ENCODE assay signal across 27 cellular contexts in genomic region chr1:78958711-78959110, GRCh38. TPM values are rescaled to one million over a fixed set of nuclear protein-coding genes. Genes with fewer than 3 reads are reported as not detected.
"Had no signal": no experiment of that assay in that cellular context is flagged by ENCODE, and none has a peak within 500 bp of the region (broad histone marks: within the 10 kb centered on the region; RNA-seq: fewer than 3 reads in every experiment).

No MANE protein-coding gene starts in this region.

- ATAC-seq: left colon; left lung; lower lobe of right lung; natural killer cell; right cardiac atrium; sciatic nerve; stimulated activated naive B cell treated with anti-CD40 and anti-IgM and Interleukin-4, amounts not matched to agents 10 μg/mL and 1 μg/mL and 100 μg/mL, for 72 hours; stimulated activated naive CD8-positive, alpha-beta T cell treated with anti-CD3 and anti-CD28 coated beads, Interleukin-15, Interleukin-2, amounts not matched to agents 100 U/mL and 50 U/mL, for 24 hours had no signal

- DNase-seq: hypothalamus; immature natural killer cell; kidney; left colon; left lung; lower lobe of right lung; mammary epithelial cell; mesenchymal stem cell; natural killer cell; ovary; retina; right cardiac atrium; stimulated activated CD4-positive, alpha-beta T cell treated with anti-CD3 and anti-CD28 coated beads, Interleukin-12 subunit alpha, Interleukin-12 subunit beta, amount 100 ng/mL, for 4 hours; stimulated activated CD4-positive, alpha-beta T cell treated with anti-CD3 and anti-CD28 coated beads, Interleukin-15, amount 100 ng/mL, for 24 hours; stimulated activated CD4-positive, alpha-beta T cell treated with anti-CD3 and anti-CD28 coated beads, Interleukin-2, amount 100 ng/mL, for 24 hours; stimulated activated CD4-positive, alpha-beta T cell treated with anti-CD3 and anti-CD28 coated beads, Interleukin-4, amount 100 ng/mL, for 1 hour; stimulated activated naive B cell treated with anti-CD40 and anti-IgM and Interleukin-4, amounts not matched to agents 10 μg/mL and 1 μg/mL and 100 μg/mL, for 72 hours; stimulated activated naive CD8-positive, alpha-beta T cell treated with anti-CD3 and anti-CD28 coated beads, Interleukin-15, Interleukin-2, amounts not matched to agents 100 U/mL and 50 U/mL, for 24 hours; stomach; testis; thyroid gland; transverse colon; upper lobe of left lung had no signal

- H3K4me3 ChIP-seq: left lung, lower lobe of right lung, ovary, skin epidermis, stomach, testis, thyroid gland, transverse colon, upper lobe of left lung, vagina had no signal

RNA-seq across cellular contexts. Expression of gene ADGRL4, which starts 47.8 kb away (rescaled TPM):
- total RNA-seq: mammary epithelial cell, natural killer cell, progenitor cell of endocrine pancreas had no signal
